1 cellular context compared by ENCODE assay signal in the genomic region with DNA sequence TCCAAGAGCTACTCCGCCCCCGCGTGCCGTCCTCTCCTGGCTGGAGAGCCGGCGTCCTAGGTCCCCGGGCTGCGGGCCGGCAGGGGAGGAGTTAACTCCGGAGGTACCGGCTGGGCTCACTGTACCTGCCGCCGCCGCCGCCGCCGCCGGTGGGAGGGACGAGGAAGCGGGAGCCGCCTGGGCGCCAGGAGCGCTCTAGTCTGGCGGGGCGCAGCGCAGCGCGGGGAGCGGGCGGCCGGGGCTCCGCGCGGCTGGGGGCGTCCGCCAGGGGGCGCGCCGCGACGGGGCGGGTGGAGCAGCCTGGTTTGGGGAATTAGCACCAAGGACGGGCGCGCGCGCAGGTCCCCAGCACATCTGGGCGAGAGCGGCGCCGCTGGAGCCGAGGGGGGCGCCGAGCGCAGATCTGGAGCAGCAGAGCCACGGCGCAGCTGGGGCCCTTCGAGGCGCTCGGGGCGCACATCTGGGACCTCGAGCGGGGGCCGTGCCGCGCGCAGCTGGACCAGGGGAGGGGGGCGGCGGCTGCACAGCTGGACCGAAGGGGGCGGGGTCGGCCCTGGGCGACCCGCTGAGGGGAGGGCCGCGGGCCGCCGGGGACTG.
A peak's percentile ranks its signal among the peaks of the same experiment; 100 is the strongest.
TF ChIP-seq lines count a peak whose summit lies in the region.

A gene (plus strand): TSS at position 348 of the 597 bp plus-strand sequence. CDS start 349 bp downstream, outside the sequence.

TF ChIP-seq in H1, 55 proteins besides CTCF, POLR2A, EP300 and RAD21:
- TF ChIP-seq SIN3A (conservative IDR thresholded peaks at IDR 0.05 in 1 of 2, IDR thresholded peaks at IDR 0.05 in 1 of 2; ENCODE audit: low read depth in 1 of 2, low read length in 2 of 2) (0 out of 4 replicates have a peak, but pooled peaks of 1 of the 2 experiments have one; percentile 25), KDM5A (IDR thresholded peaks at IDR 0.05; ENCODE audit: low read length) (no peak), HDAC2 (IDR thresholded peaks at IDR 0.05; ENCODE audit: borderline replicate concordance in 1 of 2, low read depth in 2 of 2, low read length in 2 of 2) (0 out of 4 replicates have a peak, but pooled peaks of 1 of the 2 experiments have one; percentile 46), TEAD4 (IDR thresholded peaks at IDR 0.05; ENCODE audit: low read depth, low read length) (peak; percentile 3; the same call in 1 of the 2 replicates), ASH2L (IDR thresholded peaks at IDR 0.05; ENCODE audit: low read length) (peak; percentile 71), FOSL1 (IDR thresholded peaks at IDR 0.05; ENCODE audit: insufficient read depth, low read depth, low read length) (0 out of 2 replicates have a peak, but pooled peaks have one; percentile 5), SIRT6 (IDR thresholded peaks at IDR 0.05; ENCODE audit: low read length) (no peak)
TF ChIP-seq in H1: peak in this region for 5.
